1 cellular context compared by ENCODE assay signal in genomic region chr20:45725134-45725533, GRCh38.
TF ChIP-seq lines count a peak whose summit lies in the region.

No MANE protein-coding gene starts in this region.

TF ChIP-seq in HepG2, 621 proteins besides CTCF, POLR2A, EP300 and RAD21 (continued from another document and continues in another):
- TF ChIP-seq DZIP1 (CRISPR knock-in tag; IDR thresholded peaks at IDR 0.05): no peak
- no peak for TF ChIP-seq ZNF569 (CRISPR knock-in tag; IDR thresholded peaks at IDR 0.05; ENCODE audit: borderline replicate concordance)
- no peak for TF ChIP-seq RNF219 (CRISPR knock-in tag; IDR thresholded peaks at IDR 0.05)
- TF ChIP-seq THYN1 (CRISPR knock-in tag; IDR thresholded peaks at IDR 0.05; ENCODE audit: borderline replicate concordance, low read depth): no peak
- peak; percentile 60 for TF ChIP-seq PATZ1 (CRISPR knock-in tag; IDR thresholded peaks at IDR 0.05)
- no peak for TF ChIP-seq HNF1A (IDR thresholded peaks at IDR 0.05; ENCODE audit: low read depth)
- peak; percentile 43; the same call in 1 of the 2 replicates for TF ChIP-seq HNF1A (CRISPR knock-in tag; IDR thresholded peaks at IDR 0.05; ENCODE audit: borderline replicate concordance)
- no peak for TF ChIP-seq SNAPC5 (CRISPR knock-in tag; IDR thresholded peaks at IDR 0.05; ENCODE audit: borderline replicate concordance)
- no peak for TF ChIP-seq IRX3 (CRISPR knock-in tag; IDR thresholded peaks at IDR 0.05; ENCODE audit: borderline replicate concordance, low read depth)
- peak; percentile 80 for TF ChIP-seq SOX5 (CRISPR knock-in tag; IDR thresholded peaks at IDR 0.05; ENCODE audit: borderline replicate concordance)
- no peak for TF ChIP-seq DPF2 (CRISPR knock-in tag; IDR thresholded peaks at IDR 0.05; ENCODE audit: borderline replicate concordance, low read depth)
- no peak for TF ChIP-seq ZNF382 (CRISPR knock-in tag; IDR thresholded peaks at IDR 0.05; ENCODE audit: borderline replicate concordance)
- TF ChIP-seq CREBL2 (CRISPR knock-in tag; IDR thresholded peaks at IDR 0.05; ENCODE audit: borderline replicate concordance): no peak
- peak; percentile 26; the same call in 1 of the 2 replicates for TF ChIP-seq ZSCAN9 (CRISPR knock-in tag; IDR thresholded peaks at IDR 0.05; ENCODE audit: borderline replicate concordance)
- no peak for TF ChIP-seq CREB1 (IDR thresholded peaks at IDR 0.05)
- TF ChIP-seq CREB1 (CRISPR knock-in tag; IDR thresholded peaks at IDR 0.05): peak; percentile 53; the same call in 1 of the 2 replicates
- TF ChIP-seq KAT2B (IDR thresholded peaks at IDR 0.05; ENCODE audit: borderline replicate concordance, low read depth, low read length): no peak
- no peak for TF ChIP-seq CC2D1A (CRISPR knock-in tag; IDR thresholded peaks at IDR 0.05)
- TF ChIP-seq XBP1 (CRISPR knock-in tag; IDR thresholded peaks at IDR 0.05): no peak
- peak; percentile 63; the same call in 1 of the 2 replicates for TF ChIP-seq FOXA3 (CRISPR knock-in tag; IDR thresholded peaks at IDR 0.05)
- TF ChIP-seq SRF (IDR thresholded peaks at IDR 0.05; ENCODE audit: low read depth, low read length): 0 out of 2 replicates have a peak, but pooled peaks have one; percentile 11
- no peak for TF ChIP-seq MBD4 (IDR thresholded peaks at IDR 0.05; ENCODE audit: borderline replicate concordance, low read length)
- TF ChIP-seq SMARCC2 (IDR thresholded peaks at IDR 0.05): no peak
- peak; percentile 96 for TF ChIP-seq ZBTB34 (CRISPR knock-in tag; IDR thresholded peaks at IDR 0.05)
- TF ChIP-seq ZNF674 (CRISPR knock-in tag; IDR thresholded peaks at IDR 0.05; ENCODE audit: low read depth): no peak
- no peak for TF ChIP-seq ZNF558 (CRISPR knock-in tag; IDR thresholded peaks at IDR 0.05; ENCODE audit: borderline replicate concordance)
- peak; percentile 38; the same call in 1 of the 2 replicates for TF ChIP-seq PHF8 (CRISPR knock-in tag; IDR thresholded peaks at IDR 0.05)
- no peak for TF ChIP-seq IRF1 (CRISPR knock-in tag; IDR thresholded peaks at IDR 0.05; ENCODE audit: low read depth)
- TF ChIP-seq TSC22D2 (CRISPR knock-in tag; IDR thresholded peaks at IDR 0.05; ENCODE audit: borderline replicate concordance): no peak
- no peak for TF ChIP-seq ZNF687 (CRISPR knock-in tag; IDR thresholded peaks at IDR 0.05)
- TF ChIP-seq ZNF772 (CRISPR knock-in tag; IDR thresholded peaks at IDR 0.05): no peak
- peak; percentile 26; the same call in 1 of the 2 replicates for TF ChIP-seq HOXA3 (CRISPR knock-in tag; IDR thresholded peaks at IDR 0.05)
- no peak for TF ChIP-seq PHF20 (CRISPR knock-in tag; IDR thresholded peaks at IDR 0.05)
- TF ChIP-seq MTF2 (CRISPR knock-in tag; IDR thresholded peaks at IDR 0.05; ENCODE audit: borderline replicate concordance): no peak
- TF ChIP-seq MED1 (CRISPR knock-in tag; IDR thresholded peaks at IDR 0.05): peak; percentile 33; the same call in 1 of the 2 replicates
- TF ChIP-seq ZNF607 (CRISPR knock-in tag; IDR thresholded peaks at IDR 0.05; ENCODE audit: borderline replicate concordance): no peak
- no peak for TF ChIP-seq MATR3 (CRISPR knock-in tag; IDR thresholded peaks at IDR 0.05)
- peak; percentile 64; the same call in 1 of the 2 replicates for TF ChIP-seq FOXK1 (CRISPR knock-in tag; IDR thresholded peaks at IDR 0.05; ENCODE audit: borderline replicate concordance, low read depth)
- TF ChIP-seq SALL1 (CRISPR knock-in tag; IDR thresholded peaks at IDR 0.05): peak; percentile 56; the same call in 1 of the 2 replicates
- no peak for TF ChIP-seq ZNF589 (CRISPR knock-in tag; conservative IDR thresholded peaks at IDR 0.05)
- TF ChIP-seq ZBTB21 (CRISPR knock-in tag; IDR thresholded peaks at IDR 0.05): no peak
- no peak for TF ChIP-seq GMEB1 (CRISPR knock-in tag; IDR thresholded peaks at IDR 0.05; ENCODE audit: borderline replicate concordance)
